24 cellular contexts compared by ENCODE assay signal in the genomic region with DNA sequence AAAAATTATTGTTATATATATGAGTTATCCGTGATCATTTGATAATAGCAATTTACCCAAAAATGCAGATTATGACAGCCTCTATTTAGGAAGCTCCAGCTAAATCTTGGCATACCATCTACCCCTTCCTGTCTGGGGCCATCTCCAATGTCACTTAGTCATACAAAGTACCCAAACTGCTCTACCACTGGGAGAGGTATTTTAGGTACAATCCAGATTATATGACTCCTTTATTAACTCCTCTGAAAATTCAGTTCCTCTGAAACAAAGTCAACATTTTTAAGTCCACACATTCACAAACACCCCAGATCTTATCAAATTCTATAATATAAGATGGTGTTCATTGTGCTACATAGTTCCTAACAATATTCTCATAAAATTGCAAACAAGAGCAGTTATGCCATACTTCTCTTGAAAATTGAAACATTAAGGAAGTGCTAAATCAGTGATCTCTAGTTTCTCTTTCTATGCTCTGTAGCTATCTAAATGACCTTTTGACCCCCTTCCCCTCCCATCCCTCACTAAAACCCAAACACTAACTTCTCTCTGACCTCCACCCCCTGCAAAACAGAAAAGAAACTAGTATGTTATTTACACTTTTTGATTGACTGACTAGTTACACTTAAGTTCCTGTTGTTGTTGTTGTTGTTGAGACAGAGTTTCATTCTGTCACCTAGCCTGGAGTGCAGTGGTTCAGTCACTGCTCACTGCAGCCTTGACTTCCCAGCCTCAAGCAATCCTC. TPM values are rescaled to one million over a fixed set of nuclear protein-coding genes. Genes with fewer than 3 reads are reported as not detected.
A peak's percentile ranks its signal among the peaks of the same experiment; 100 is the strongest.
DNase-seq lines count a peak whose midpoint lies in the region; ATAC-seq, FAIRE-seq and TF ChIP-seq lines count a peak whose summit lies in the region.
"Had no signal": no experiment of that assay in that cellular context is flagged by ENCODE, and none has a peak within 500 bp of the region (broad histone marks: within the 10 kb centered on the region; RNA-seq: fewer than 3 reads in every experiment).

No MANE protein-coding gene starts in this region.

- POLR2A ChIA-PET in WTC11 (lab: Charles Lee), result no interaction called here

- no peak overlapping the region for H3K27ac ChIP-seq in GM23248
- H3K27ac ChIP-seq in tibial nerve, result no peak overlapping the region
- H3K27ac ChIP-seq in WERI-Rb-1, result no peak overlapping the region
- H3K27ac ChIP-seq: heart right ventricle, prostate gland, suprapubic skin had no signal

- TF ChIP-seq CTCF in WTC11 (IDR thresholded peaks at IDR 0.05), result no peak
- no peak for TF ChIP-seq CTCF in tibial nerve (IDR thresholded peaks at IDR 0.05)
- no peak for TF ChIP-seq CTCF in WERI-Rb-1 (IDR thresholded peaks at IDR 0.05; ENCODE audit: low read depth, low read length)

- H3K36me3 ChIP-seq in GM23248 (ENCODE audit: low read depth), result no peaks in the 10 kb centered on the region
- H3K36me3 ChIP-seq in tibial nerve, result no peaks in the 10 kb centered on the region
- no peaks in the 10 kb centered on the region for H3K36me3 ChIP-seq in WERI-Rb-1
- H3K36me3 ChIP-seq: heart right ventricle, prostate gland, suprapubic skin had no signal

- H3K4me1 ChIP-seq in GM23248 (ENCODE audit: insufficient read depth), result peaks cover 25% of the 10 kb centered on the region
- H3K4me1 ChIP-seq in tibial nerve, result no peaks in the 10 kb centered on the region
- H3K4me1 ChIP-seq: prostate gland, suprapubic skin had no signal

- peaks cover 3% of the 10 kb centered on the region; the same call in 1 of the 2 replicates for H3K9me3 Mint-ChIP-seq in WTC11
- H3K9me3 Mint-ChIP-seq: T-helper 1 cell treated with Interleukin-12 subunit alpha and Interleukin-12 subunit beta and Interleukin-4 antibody, amounts not matched to agents 30 μg/mL and 1 μg/mL, for 36 hours had no signal

- H3K4me3 ChIP-seq in GM23248 (no peak overlapping the region), tibial nerve (no peak overlapping the region), WERI-Rb-1 (ENCODE audit: low read depth, low read length) (no peak overlapping the region)
- H3K4me3 ChIP-seq: heart right ventricle, lung, prostate gland, suprapubic skin had no signal

- H3K9me3 ChIP-seq in GM23248 (ENCODE audit: low read depth), result no peaks in the 10 kb centered on the region
- no peaks in the 10 kb centered on the region for H3K9me3 ChIP-seq in tibial nerve
- H3K9me3 ChIP-seq in WERI-Rb-1 (ENCODE audit: severe bottlenecking), result peaks cover 3% of the 10 kb centered on the region
- H3K9me3 ChIP-seq: prostate gland, suprapubic skin had no signal

- TF ChIP-seq POLR2A in tibial nerve (IDR thresholded peaks at IDR 0.05), result no peak

- H4K20me1 ChIP-seq in GM23248 (ENCODE audit: insufficient read depth), result no peaks in the 10 kb centered on the region

- 84 to 100% methylated on average over 1 of the region's 1 CpG for WGBS in GM23248 (ENCODE audit: low coverage in 1 of 2, low lambda C conversion rate in 2 of 2, missing lambda C conversion rate in 2 of 2), 2 experiments
- 86 to 96% methylated on average over 1 of the region's 1 CpG for WGBS in tibial nerve, 2 donors

- H3K4me3 Mint-ChIP-seq in WTC11, result no peak overlapping the region
- H3K4me3 Mint-ChIP-seq: nephron; T-helper 1 cell treated with Interleukin-12 subunit alpha and Interleukin-12 subunit beta and Interleukin-4 antibody, amounts not matched to agents 30 μg/mL and 1 μg/mL, for 36 hours had no signal

- no peak overlapping the region for H3K27ac Mint-ChIP-seq in WTC11
- H3K27ac Mint-ChIP-seq: nephron; T-helper 1 cell treated with Interleukin-12 subunit alpha and Interleukin-12 subunit beta and Interleukin-4 antibody, amounts not matched to agents 30 μg/mL and 1 μg/mL, for 36 hours had no signal

- H3K27me3 Mint-ChIP-seq in WTC11 (ENCODE audit: low read depth), result peaks cover 32% of the 10 kb centered on the region

- no peaks in the 10 kb centered on the region for H3K9me2 ChIP-seq in GM23248 (ENCODE audit: insufficient read depth)

- intact Hi-C loops in left colon (cut with DNase I, micrococcal nuclease), result no loop called here

- H3K79me2 ChIP-seq in GM23248 (ENCODE audit: insufficient read depth), result no peaks in the 10 kb centered on the region

- H3K27me3 ChIP-seq in GM23248 (replicated peaks; ENCODE audit: insufficient read depth) (no peaks in the 10 kb centered on the region), tibial nerve (no peaks in the 10 kb centered on the region), WERI-Rb-1 (ENCODE audit: insufficient read depth, low read depth, severe bottlenecking) (peaks cover 6% of the 10 kb centered on the region)
- H3K27me3 ChIP-seq: suprapubic skin had no signal

- H3K4me1 Mint-ChIP-seq in WTC11, result peaks cover 3% of the 10 kb centered on the region; the same call in 1 of the 2 replicates

- H3K36me3 Mint-ChIP-seq in WTC11, result no peaks in the 10 kb centered on the region

- H3K9ac ChIP-seq in GM23248, result no peak overlapping the region

- H2AFZ ChIP-seq in GM23248, result no peak overlapping the region

- in situ Hi-C loops in GM23248 (cut with MboI), result no loop called here

- ATAC-seq in left colon (peak; percentile 54), WTC11 (no peak)
- ATAC-seq: heart right ventricle had no signal

- FAIRE-seq in GM18507 (lab: Jason Lieb, UNC), result peak; percentile 68
- FAIRE-seq: G401.6, small intestine had no signal

- H3K4me2 ChIP-seq in GM23248 (ENCODE audit: unreplicated experiment), result no peak overlapping the region

- no peak for TF ChIP-seq EP300 in tibial nerve (IDR thresholded peaks at IDR 0.05)

- DNase-seq in GM18507 (ENCODE audit: extremely low spot score, insufficient read length, low read depth) (no peak), GM23248 (peak; percentile 21), NOMO-1 treated with DMSO at 0.1 percent for 48 hours (lab: John Stamatoyannopoulos, UW; ENCODE audit: unreplicated experiment) (peak; percentile 66), left colon (no peak), NCI-H510A (lab: John Stamatoyannopoulos, UW) (no peak), WTC11 (ENCODE audit: low spot score) (no peak), tibial nerve (ENCODE audit: low spot score in 2 of 2) (no peak), WERI-Rb-1 (no peak)
- DNase-seq: activated CD4-positive, CD25-positive, alpha-beta regulatory T cell treated with anti-CD3 and anti-CD28 coated beads, Interleukin-2, amount 50 U/mL, for 72 hours; activated effector memory CD4-positive, alpha-beta T cell treated with anti-CD3 and anti-CD28 coated beads, Interleukin-2, amount 50 U/mL, for 16 hours; amniotic stem cell; Calu3; effector CD4-positive, alpha-beta T cell; heart right ventricle; NCI-H1092; NCI-H2107; small intestine; stimulated activated CD4-positive, alpha-beta T cell treated with anti-CD3 and anti-CD28 coated beads, Interleukin-4, amount 100 ng/mL, for 24 hours had no signal

- CTCF ChIA-PET in WTC11 (lab: Charles Lee), result no interaction called here

- no peaks in the 10 kb centered on the region for H3F3A ChIP-seq in GM23248 (ENCODE audit: insufficient read depth)

TF ChIP-seq in WTC11, 78 proteins besides CTCF, POLR2A, EP300 and RAD21 (continues in another document):
- TF ChIP-seq SOX15 (CRISPR knock-in tag; IDR thresholded peaks at IDR 0.05) (no peak), TEAD4 (CRISPR knock-in tag; IDR thresholded peaks at IDR 0.05) (no peak), NFATC4 (CRISPR knock-in tag; IDR thresholded peaks at IDR 0.05) (no peak), JAZF1 (CRISPR knock-in tag; IDR thresholded peaks at IDR 0.05) (no peak), NR3C1 (CRISPR knock-in tag; conservative IDR thresholded peaks at IDR 0.05; ENCODE audit: low read depth) (no peak)
- TF ChIP-seq, protein P1, sequence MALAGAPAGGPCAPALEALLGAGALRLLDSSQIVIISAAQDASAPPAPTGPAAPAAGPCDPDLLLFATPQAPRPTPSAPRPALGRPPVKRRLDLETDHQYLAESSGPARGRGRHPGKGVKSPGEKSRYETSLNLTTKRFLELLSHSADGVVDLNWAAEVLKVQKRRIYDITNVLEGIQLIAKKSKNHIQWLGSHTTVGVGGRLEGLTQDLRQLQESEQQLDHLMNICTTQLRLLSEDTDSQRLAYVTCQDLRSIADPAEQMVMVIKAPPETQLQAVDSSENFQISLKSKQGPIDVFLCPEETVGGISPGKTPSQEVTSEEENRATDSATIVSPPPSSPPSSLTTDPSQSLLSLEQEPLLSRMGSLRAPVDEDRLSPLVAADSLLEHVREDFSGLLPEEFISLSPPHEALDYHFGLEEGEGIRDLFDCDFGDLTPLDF (CRISPR knock-in tag; IDR thresholded peaks at IDR 0.05), result no peak
- TF ChIP-seq, protein P2, sequence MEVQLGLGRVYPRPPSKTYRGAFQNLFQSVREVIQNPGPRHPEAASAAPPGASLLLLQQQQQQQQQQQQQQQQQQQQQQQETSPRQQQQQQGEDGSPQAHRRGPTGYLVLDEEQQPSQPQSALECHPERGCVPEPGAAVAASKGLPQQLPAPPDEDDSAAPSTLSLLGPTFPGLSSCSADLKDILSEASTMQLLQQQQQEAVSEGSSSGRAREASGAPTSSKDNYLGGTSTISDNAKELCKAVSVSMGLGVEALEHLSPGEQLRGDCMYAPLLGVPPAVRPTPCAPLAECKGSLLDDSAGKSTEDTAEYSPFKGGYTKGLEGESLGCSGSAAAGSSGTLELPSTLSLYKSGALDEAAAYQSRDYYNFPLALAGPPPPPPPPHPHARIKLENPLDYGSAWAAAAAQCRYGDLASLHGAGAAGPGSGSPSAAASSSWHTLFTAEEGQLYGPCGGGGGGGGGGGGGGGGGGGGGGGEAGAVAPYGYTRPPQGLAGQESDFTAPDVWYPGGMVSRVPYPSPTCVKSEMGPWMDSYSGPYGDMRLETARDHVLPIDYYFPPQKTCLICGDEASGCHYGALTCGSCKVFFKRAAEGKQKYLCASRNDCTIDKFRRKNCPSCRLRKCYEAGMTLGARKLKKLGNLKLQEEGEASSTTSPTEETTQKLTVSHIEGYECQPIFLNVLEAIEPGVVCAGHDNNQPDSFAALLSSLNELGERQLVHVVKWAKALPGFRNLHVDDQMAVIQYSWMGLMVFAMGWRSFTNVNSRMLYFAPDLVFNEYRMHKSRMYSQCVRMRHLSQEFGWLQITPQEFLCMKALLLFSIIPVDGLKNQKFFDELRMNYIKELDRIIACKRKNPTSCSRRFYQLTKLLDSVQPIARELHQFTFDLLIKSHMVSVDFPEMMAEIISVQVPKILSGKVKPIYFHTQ (CRISPR knock-in tag; IDR thresholded peaks at IDR 0.05), result no peak

RNA-seq across cellular contexts. Expression of a gene that starts 16.4 kb away (rescaled TPM):
- total RNA-seq in GM23248 (2014; rRNA removed; shearing (Covaris generic)), result 0.89 and 0.97 TPM in 2 replicates
- 1.6 and 1.8 TPM in 2 replicates for polyA plus RNA-seq in GM23248 (2016; fragmentation: Nextera tagmentation; extraction: Ambion mirVana)
- total RNA-seq in left colon, result 1 to 10 TPM; 2.4 to 3.0 TPM
- total RNA-seq in WTC11 (2021), result not detected in 3 replicates
- total RNA-seq in tibial nerve, result 1 to 10 TPM in 2 of 4 donors, under 1 TPM in 2; 0.44 to 2.1 (median 1.2) TPM

RNA-seq across cellular contexts. Expression of a gene that starts 23.1 kb away (rescaled TPM):
- total RNA-seq in GM23248 (2014; rRNA removed; shearing (Covaris generic)), result not detected in 2 replicates
- polyA plus RNA-seq in GM23248 (2016; fragmentation: Nextera tagmentation; extraction: Ambion mirVana), result 0.09 TPM in 1 of 2 replicates, not detected in the other
- total RNA-seq in left colon (1 to 10 TPM; 2.7 to 3.2 TPM), WTC11 (2021) (not detected in 3 replicates), tibial nerve (1 to 10 TPM; 2.5 to 5.9 (median 5.2) TPM)

RNA-seq across cellular contexts. Expression of a gene that starts 51.2 kb away (rescaled TPM):
- total RNA-seq in GM23248 (2014; rRNA removed; shearing (Covaris generic)), result 0.13 and 1.8 TPM in 2 replicates
- 3.1 and 3.3 TPM in 2 replicates for polyA plus RNA-seq in GM23248 (2016; fragmentation: Nextera tagmentation; extraction: Ambion mirVana)
- total RNA-seq in left colon (1 to 10 TPM; 4.5 to 5.1 TPM), WTC11 (2021) (not detected in 3 replicates), tibial nerve (1 to 10 TPM; 4.4 to 6.3 (median 4.7) TPM)

Comparison
In these comparisons a context has a peak if more than half of its experiments do, and no peak if none do; other contexts are left out.
1. DNase-seq: peak in GM23248 (single experiment) and NOMO-1 treated with DMSO at 0.1 percent for 48 hours (single experiment); none in GM18507 (single experiment), left colon (0 of 2), NCI-H510A (single experiment), WTC11 (single experiment), tibial nerve (0 of 2) and WERI-Rb-1 (single experiment).